ENCODE assay signal across 9 cellular contexts in the genomic region with DNA sequence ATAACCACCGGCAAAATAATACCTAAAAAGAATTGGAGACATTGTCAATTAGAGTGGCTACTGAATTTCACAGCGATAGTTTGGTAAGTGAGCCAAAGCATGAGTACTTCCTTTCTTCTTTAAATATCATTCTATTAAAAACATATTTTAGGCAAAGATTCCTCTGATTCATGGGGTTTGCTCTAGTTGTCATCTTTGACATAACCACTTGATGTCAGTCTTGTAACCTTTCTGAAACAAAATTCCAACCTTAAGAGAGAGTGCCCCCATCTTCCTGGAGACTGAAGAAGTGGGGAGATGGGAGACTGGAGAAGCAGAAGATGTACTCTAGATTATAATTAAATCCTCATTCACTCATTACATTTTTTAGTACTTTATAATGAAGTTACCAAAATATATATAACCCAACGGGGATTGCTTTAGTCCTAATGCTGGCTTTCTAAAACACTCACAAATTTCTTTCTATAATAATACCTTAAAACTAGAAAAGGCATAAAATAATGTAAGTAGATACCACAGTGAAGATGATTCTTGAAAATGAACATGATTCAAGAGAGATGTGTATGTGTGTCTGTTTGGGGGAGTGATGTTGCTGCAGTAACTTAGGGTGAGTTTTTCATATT.
DNase-seq lines count a peak whose midpoint lies in the region; ATAC-seq and TF ChIP-seq lines count a peak whose summit lies in the region.
"Had no signal": no experiment of that assay in that cellular context is flagged by ENCODE, and none has a peak within 500 bp of the region (broad histone marks: within the 10 kb centered on the region; RNA-seq: fewer than 3 reads in every experiment).

No MANE protein-coding gene starts in this region.

- no peak overlapping the region for H3K4me3 Mint-ChIP-seq in stimulated activated naive CD8-positive, alpha-beta T cell treated with anti-CD3 and anti-CD28 coated beads, Interleukin-15, amount 100 ng/mL, for 72 hours

- CTCF ChIA-PET in HEK293T (lab: Yijun Ruan, JAX) = no interaction called here

- ATAC-seq in thoracic aorta (ENCODE audit: insufficient number of reproducible peaks, low FRiP score, low read depth) (no peak), HG02571 (IDR thresholded peaks at IDR 0.05; ENCODE audit: unreplicated experiment) (no peak), HG03280 (IDR thresholded peaks at IDR 0.05; ENCODE audit: unreplicated experiment) (no peak)
- no peak for ATAC-seq in stimulated activated naive CD8-positive, alpha-beta T cell treated with anti-CD3 and anti-CD28 coated beads, Interleukin-15, amount 100 ng/mL, for 72 hours

- no peak overlapping the region for H3K27ac Mint-ChIP-seq in stimulated activated naive CD8-positive, alpha-beta T cell treated with anti-CD3 and anti-CD28 coated beads, Interleukin-15, amount 100 ng/mL, for 72 hours

- peak overlapping the region; percentile 33 for H3K4me3 ChIP-seq in AG10803 (ENCODE audit: low read length)
- H3K4me3 ChIP-seq in SK-N-MC = peak overlapping the region; percentile 65
- H3K4me3 ChIP-seq in thoracic aorta = peak overlapping the region; percentile 64
- H3K4me3 ChIP-seq: HAP-1 had no signal

- no peaks in the 10 kb centered on the region for H3K4me1 Mint-ChIP-seq in stimulated activated naive CD8-positive, alpha-beta T cell treated with anti-CD3 and anti-CD28 coated beads, Interleukin-15, amount 100 ng/mL, for 72 hours

- H3K9me3 Mint-ChIP-seq in stimulated activated naive CD8-positive, alpha-beta T cell treated with anti-CD3 and anti-CD28 coated beads, Interleukin-15, amount 100 ng/mL, for 72 hours = no peaks in the 10 kb centered on the region

- peaks cover 11% of the 10 kb centered on the region for H3K27me3 Mint-ChIP-seq in stimulated activated naive CD8-positive, alpha-beta T cell treated with anti-CD3 and anti-CD28 coated beads, Interleukin-15, amount 100 ng/mL, for 72 hours

- H3K4me1 ChIP-seq in thoracic aorta (ENCODE audit: control insufficient read depth in 1 of 2, low read depth in 2 of 2) = peaks cover 2 to 13% of the 10 kb centered on the region in 2 donors
- H3K4me1 ChIP-seq: HAP-1 had no signal

- peak overlapping the region; percentile 47; the same call in 1 of the 2 replicates for H3K27ac ChIP-seq in SK-N-MC
- H3K27ac ChIP-seq in thoracic aorta = peak overlapping the region; percentile 3 to 39

- H3K27me3 ChIP-seq in thoracic aorta (replicated peaks; ENCODE audit: insufficient read depth) = no peaks in the 10 kb centered on the region

- H3K9me3 ChIP-seq in SK-N-MC (ENCODE audit: low read depth, low read length) = no peaks in the 10 kb centered on the region
- H3K9me3 ChIP-seq in thoracic aorta = no peaks in the 10 kb centered on the region
- H3K9me3 ChIP-seq: HAP-1 had no signal

- peak overlapping the region; percentile 69 for H3K9ac ChIP-seq in SK-N-MC (ENCODE audit: insufficient read length)

- TF ChIP-seq CTCF in AG10803 (conservative IDR thresholded peaks at IDR 0.05; ENCODE audit: low read length) = peak; percentile 71
- TF ChIP-seq CTCF in thoracic aorta (IDR thresholded peaks at IDR 0.05) = peak; percentile 49

- peak; percentile 53 for DNase-seq in AG10803 (ENCODE audit: low read depth)
- peak; percentile 12 for DNase-seq in HEK293T (ENCODE audit: extremely low spot score)
- DNase-seq in SK-N-MC (ENCODE audit: low read depth, low spot score) = peak; percentile 72
- peak; percentile 32 for DNase-seq in glomerular visceral epithelial cell (ENCODE audit: extremely low spot score)
- DNase-seq in thoracic aorta (ENCODE audit: low spot score) = no peak
- no peak for DNase-seq in stimulated activated naive CD8-positive, alpha-beta T cell treated with anti-CD3 and anti-CD28 coated beads, Interleukin-15, amount 100 ng/mL, for 72 hours

- POLR2A ChIA-PET in HEK293T (lab: Yijun Ruan, JAX) = no interaction called here

- H3K36me3 ChIP-seq in SK-N-MC (ENCODE audit: insufficient read depth, low read length) (no peaks in the 10 kb centered on the region), thoracic aorta (no peaks in the 10 kb centered on the region)
- H3K36me3 ChIP-seq: HAP-1 had no signal

TF ChIP-seq in HEK293T, 16 proteins besides CTCF, POLR2A, EP300 and RAD21:
- TF ChIP-seq ARNT (IDR thresholded peaks at IDR 0.05) = no peak
- no peak for TF ChIP-seq ZNF384 (IDR thresholded peaks at IDR 0.05)
- no peak for TF ChIP-seq LEF1 (IDR thresholded peaks at IDR 0.05; ENCODE audit: borderline replicate concordance)
- TF ChIP-seq ELF4 (IDR thresholded peaks at IDR 0.05) = no peak
- TF ChIP-seq HDGF (IDR thresholded peaks at IDR 0.05; ENCODE audit: borderline replicate concordance) = no peak
- no peak for TF ChIP-seq TARDBP (IDR thresholded peaks at IDR 0.05)
- TF ChIP-seq FOXK2 (IDR thresholded peaks at IDR 0.05) = no peak
- TF ChIP-seq, protein P1, sequence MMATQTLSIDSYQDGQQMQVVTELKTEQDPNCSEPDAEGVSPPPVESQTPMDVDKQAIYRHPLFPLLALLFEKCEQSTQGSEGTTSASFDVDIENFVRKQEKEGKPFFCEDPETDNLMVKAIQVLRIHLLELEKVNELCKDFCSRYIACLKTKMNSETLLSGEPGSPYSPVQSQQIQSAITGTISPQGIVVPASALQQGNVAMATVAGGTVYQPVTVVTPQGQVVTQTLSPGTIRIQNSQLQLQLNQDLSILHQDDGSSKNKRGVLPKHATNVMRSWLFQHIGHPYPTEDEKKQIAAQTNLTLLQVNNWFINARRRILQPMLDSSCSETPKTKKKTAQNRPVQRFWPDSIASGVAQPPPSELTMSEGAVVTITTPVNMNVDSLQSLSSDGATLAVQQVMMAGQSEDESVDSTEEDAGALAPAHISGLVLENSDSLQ (IDR thresholded peaks at IDR 0.05) = no peak
- TF ChIP-seq SP1 (IDR thresholded peaks at IDR 0.05) = no peak
- TF ChIP-seq L3MBTL2 (conservative IDR thresholded peaks at IDR 0.05) = no peak
- TF ChIP-seq NFRKB (IDR thresholded peaks at IDR 0.05) = no peak

Comparison
In these comparisons a context has a peak if more than half of its experiments do, and no peak if none do; other contexts are left out.
1. DNase-seq: peak in AG10803 (single experiment), HEK293T (single experiment), SK-N-MC (single experiment) and glomerular visceral epithelial cell (single experiment); none in thoracic aorta (single experiment) and stimulated activated naive CD8-positive, alpha-beta T cell treated with anti-CD3 and anti-CD28 coated beads, Interleukin-15, amount 100 ng/mL, for 72 hours (0 of 2).
2. Peak in every context shown above with its lines, with median percentiles within 50 percentile points of each other: H3K4me3 ChIP-seq.